ENCODE assay signal across 31 cellular contexts in genomic region chr4:6204871-6205583, GRCh38. TPM values are rescaled to one million over a fixed set of nuclear protein-coding genes. Genes with fewer than 3 reads are reported as not detected.
"Had no signal": no experiment of that assay in that cellular context is flagged by ENCODE, and none has a peak within 500 bp of the region (broad histone marks: within the 10 kb centered on the region; RNA-seq: fewer than 3 reads in every experiment).

No MANE protein-coding gene starts in this region.

- H3K36me3 ChIP-seq: brain microvascular endothelial cell, MG63, Peyer's patch, SJSA1 had no signal

- H3K27ac ChIP-seq: brain microvascular endothelial cell, Peyer's patch, SJSA1 had no signal

- H3K4me3 ChIP-seq: MG63, Peyer's patch, SJSA1 had no signal

- H3K9me3 ChIP-seq: MG63, Peyer's patch, SJSA1, SK-N-SH had no signal

- DNase-seq: activated CD4-positive, alpha-beta T cell treated with anti-CD3 and anti-CD28 coated beads, Interleukin-2, amount 10 ng/mL, durations not matched to agents 24 days and 14 days; activated CD4-positive, alpha-beta T cell treated with anti-CD3 and anti-CD28 coated beads, Interleukin-2, amount 50 U/mL, for 4 hours; activated CD8-positive, alpha-beta memory T cell treated with anti-CD3 and anti-CD28 coated beads, Interleukin-2, amount 10 ng/mL, durations not matched to agents 7 days and 5 days; activated effector memory CD4-positive, alpha-beta T cell treated with anti-CD3 and anti-CD28 coated beads, Interleukin-2, amount 50 U/mL, for 16 hours; activated naive CD4-positive, alpha-beta T cell; activated naive CD4-positive, alpha-beta T cell treated with anti-CD3 and anti-CD28 coated beads, Interleukin-2, amount 50 U/mL, for 16 hours; activated naive CD8-positive, alpha-beta T cell treated with anti-CD3 and anti-CD28 coated beads for 36 hours; activated T-cell treated with anti-CD3 and anti-CD28 coated beads, Interleukin-2, amount 50 U/mL, for 1 hour; activated T-cell treated with anti-CD3 and anti-CD28 coated beads, Interleukin-2, amount 50 U/mL, for 72 hours; amniotic stem cell; aorta; brain microvascular endothelial cell; Kasumi-1; KG1; MG63; NCI-H1048; NCI-H1105 treated with DMSO at 0.1 percent for 48 hours; NCI-H1436; NCI-H1694; NCI-H1930; NCI-H2081 treated with DMSO at 0.1 percent for 48 hours; NCI-H345; NCI-H524 treated with DMSO at 0.1 percent for 48 hours; NK-92 treated with Interleukin-12 subunit alpha and Interleukin-12 subunit beta, amount 100 ng/mL, for 24 hours; PC-3; RPMI8226; SHP77 treated with DMSO at 0.1 percent for 48 hours; SK-N-SH had no signal

- FAIRE-seq: TTC549 had no signal

- H3K27me3 ChIP-seq: Peyer's patch had no signal

- H3K9ac ChIP-seq: SK-N-SH had no signal

- H3K4me2 ChIP-seq: SK-N-SH had no signal

RNA-seq across cellular contexts. Expression of gene JAKMIP1, which starts 4.7 kb away (rescaled TPM):
- total RNA-seq: SJSA1 had no signal
